ENCODE assay signal across 16 cellular contexts in the genomic region with DNA sequence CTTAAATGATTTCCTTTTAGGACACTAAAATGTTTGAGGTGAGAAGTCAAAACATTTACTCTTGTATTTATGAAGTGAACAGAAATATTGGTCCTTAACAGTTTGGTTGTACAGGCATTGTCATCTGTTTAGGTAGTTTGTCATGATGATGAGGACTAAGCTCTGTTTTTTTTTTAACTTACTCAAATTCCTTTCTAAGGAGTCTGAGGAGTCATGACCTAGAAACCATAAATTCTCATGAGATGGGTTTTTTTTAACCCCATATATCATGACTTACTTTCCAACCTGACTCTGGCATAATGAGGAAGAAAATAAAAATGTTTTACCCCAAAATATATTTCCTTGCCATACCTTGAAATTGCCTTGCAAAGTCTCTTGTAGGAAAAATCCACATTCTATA.
"Had no signal": no experiment of that assay in that cellular context is flagged by ENCODE, and none has a peak within 500 bp of the region (broad histone marks: within the 10 kb centered on the region; RNA-seq: fewer than 3 reads in every experiment).

No MANE protein-coding gene starts in this region.

- H3K9me3 Mint-ChIP-seq: memory B cell had no signal

- H3K36me3 Mint-ChIP-seq: memory B cell; naive thymus-derived CD8-positive, alpha-beta T cell had no signal

- H3K4me3 ChIP-seq: heart left ventricle, left ventricle myocardium inferior, lower lobe of right lung, ovary, smooth muscle cell had no signal

- H3K36me3 ChIP-seq: heart left ventricle, left ventricle myocardium inferior, lower lobe of right lung, ovary had no signal

- ATAC-seq: esophagus mucosa; heart left ventricle; lower lobe of right lung; naive thymus-derived CD8-positive, alpha-beta T cell; right cardiac atrium had no signal

- DNase-seq: effector memory CD4-positive, alpha-beta T cell; heart left ventricle; hippocampal formation; islet precursor cell; left ventricle myocardium inferior; lower lobe of right lung; naive thymus-derived CD8-positive, alpha-beta T cell; ovary; right cardiac atrium; stimulated activated CD4-positive, alpha-beta T cell treated with anti-CD3 and anti-CD28 coated beads, Interleukin-2, amount 100 ng/mL, for 48 hours; stimulated activated naive CD4-positive, alpha-beta T cell treated with Interleukin-2 at 50 U/mL for 16 hours; trophoblast cell had no signal

- H3K4me3 Mint-ChIP-seq: memory B cell; naive thymus-derived CD8-positive, alpha-beta T cell; neural crest cell had no signal

- H3K4me2 ChIP-seq: smooth muscle cell had no signal

- H3K27ac Mint-ChIP-seq: memory B cell; naive thymus-derived CD8-positive, alpha-beta T cell had no signal

- H3K27me3 ChIP-seq: heart left ventricle, ovary had no signal

- H3K9me3 ChIP-seq: left ventricle myocardium inferior, lower lobe of right lung, ovary had no signal

- H3K27me3 Mint-ChIP-seq: memory B cell; naive thymus-derived CD8-positive, alpha-beta T cell had no signal

- H3K27ac ChIP-seq: heart left ventricle, left ventricle myocardium inferior, lower lobe of right lung, ovary had no signal

- H3K4me1 ChIP-seq: heart left ventricle, left ventricle myocardium inferior, lower lobe of right lung had no signal

- H3K4me1 Mint-ChIP-seq: memory B cell; naive thymus-derived CD8-positive, alpha-beta T cell had no signal
